2 cellular contexts compared by ENCODE assay signal in the genomic region with DNA sequence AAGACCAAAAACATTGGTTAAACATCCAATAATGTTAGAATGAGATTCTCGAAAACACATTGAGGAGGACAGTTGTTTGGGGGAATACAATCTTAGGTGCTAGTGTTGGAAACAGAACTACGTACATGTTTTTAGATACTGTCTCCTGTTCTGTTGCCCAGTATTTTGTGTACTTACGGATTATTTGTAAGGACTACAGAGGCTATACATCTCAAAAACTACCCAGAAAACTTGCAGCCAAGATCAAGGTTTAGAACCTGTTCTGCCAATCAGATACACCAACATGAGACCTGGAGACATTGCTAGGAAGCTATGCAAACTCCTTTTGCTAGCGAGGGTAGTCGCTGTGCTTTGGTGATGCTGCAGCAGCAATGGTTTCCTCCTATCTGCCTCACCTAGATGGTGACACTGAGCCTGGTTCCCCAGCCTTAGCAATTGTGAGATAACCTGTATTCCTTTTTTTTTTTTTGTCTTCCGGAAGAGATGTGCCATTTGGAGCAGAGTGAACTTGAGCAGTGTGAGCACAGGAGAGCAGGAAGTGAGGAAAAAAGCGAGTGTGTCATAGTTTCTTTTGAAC.
TF ChIP-seq lines count a peak whose summit lies in the region.

No MANE protein-coding gene starts in this region.

TF ChIP-seq in HCT116, 20 proteins besides CTCF, POLR2A, EP300 and RAD21:
- TF ChIP-seq TCF7L2 (IDR thresholded peaks at IDR 0.05; ENCODE audit: borderline replicate concordance, extremely low read depth, insufficient read depth, insufficient read length) (no peak), YY1 (IDR thresholded peaks at IDR 0.05; ENCODE audit: extremely low read depth, insufficient replicate concordance, low read depth, low read length) (no peak), SRF (IDR thresholded peaks at IDR 0.05; ENCODE audit: low read depth) (no peak), POLR2AphosphoS5 (IDR thresholded peaks at IDR 0.05; ENCODE audit: low read depth, low read length) (peak; percentile 37; the same call in 1 of the 2 replicates), ZNF274 (IDR thresholded peaks at IDR 0.05; ENCODE audit: low read depth, low read length) (no peak)

TF ChIP-seq in H1, 55 proteins besides CTCF, POLR2A, EP300 and RAD21:
- TF ChIP-seq JUND (IDR thresholded peaks at IDR 0.05; ENCODE audit: low read length) (no peak), POLR2AphosphoS5 (IDR thresholded peaks at IDR 0.05; ENCODE audit: low read depth, low read length) (peak; percentile 56), EZH2 (IDR thresholded peaks at IDR 0.05; ENCODE audit: low read depth, low read length, severe bottlenecking) (no peak), KDM5A (IDR thresholded peaks at IDR 0.05; ENCODE audit: low read length) (no peak), RNF2 (IDR thresholded peaks at IDR 0.05; ENCODE audit: borderline replicate concordance, low read depth, low read length, missing control alignments, poor library complexity, severe bottlenecking) (no peak), POU5F1 (IDR thresholded peaks at IDR 0.05; ENCODE audit: low read depth, low read length) (no peak), NANOG (IDR thresholded peaks at IDR 0.05; ENCODE audit: insufficient read depth, low read depth, low read length, poor library complexity, severe bottlenecking) (no peak)
- TF ChIP-seq, protein P1, sequence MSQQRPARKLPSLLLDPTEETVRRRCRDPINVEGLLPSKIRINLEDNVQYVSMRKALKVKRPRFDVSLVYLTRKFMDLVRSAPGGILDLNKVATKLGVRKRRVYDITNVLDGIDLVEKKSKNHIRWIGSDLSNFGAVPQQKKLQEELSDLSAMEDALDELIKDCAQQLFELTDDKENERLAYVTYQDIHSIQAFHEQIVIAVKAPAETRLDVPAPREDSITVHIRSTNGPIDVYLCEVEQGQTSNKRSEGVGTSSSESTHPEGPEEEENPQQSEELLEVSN (IDR thresholded peaks at IDR 0.05) = no peak
- TF ChIP-seq, protein P2, sequence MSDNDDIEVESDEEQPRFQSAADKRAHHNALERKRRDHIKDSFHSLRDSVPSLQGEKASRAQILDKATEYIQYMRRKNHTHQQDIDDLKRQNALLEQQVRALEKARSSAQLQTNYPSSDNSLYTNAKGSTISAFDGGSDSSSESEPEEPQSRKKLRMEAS (IDR thresholded peaks at IDR 0.05) = no peak
